In the genomic region with DNA sequence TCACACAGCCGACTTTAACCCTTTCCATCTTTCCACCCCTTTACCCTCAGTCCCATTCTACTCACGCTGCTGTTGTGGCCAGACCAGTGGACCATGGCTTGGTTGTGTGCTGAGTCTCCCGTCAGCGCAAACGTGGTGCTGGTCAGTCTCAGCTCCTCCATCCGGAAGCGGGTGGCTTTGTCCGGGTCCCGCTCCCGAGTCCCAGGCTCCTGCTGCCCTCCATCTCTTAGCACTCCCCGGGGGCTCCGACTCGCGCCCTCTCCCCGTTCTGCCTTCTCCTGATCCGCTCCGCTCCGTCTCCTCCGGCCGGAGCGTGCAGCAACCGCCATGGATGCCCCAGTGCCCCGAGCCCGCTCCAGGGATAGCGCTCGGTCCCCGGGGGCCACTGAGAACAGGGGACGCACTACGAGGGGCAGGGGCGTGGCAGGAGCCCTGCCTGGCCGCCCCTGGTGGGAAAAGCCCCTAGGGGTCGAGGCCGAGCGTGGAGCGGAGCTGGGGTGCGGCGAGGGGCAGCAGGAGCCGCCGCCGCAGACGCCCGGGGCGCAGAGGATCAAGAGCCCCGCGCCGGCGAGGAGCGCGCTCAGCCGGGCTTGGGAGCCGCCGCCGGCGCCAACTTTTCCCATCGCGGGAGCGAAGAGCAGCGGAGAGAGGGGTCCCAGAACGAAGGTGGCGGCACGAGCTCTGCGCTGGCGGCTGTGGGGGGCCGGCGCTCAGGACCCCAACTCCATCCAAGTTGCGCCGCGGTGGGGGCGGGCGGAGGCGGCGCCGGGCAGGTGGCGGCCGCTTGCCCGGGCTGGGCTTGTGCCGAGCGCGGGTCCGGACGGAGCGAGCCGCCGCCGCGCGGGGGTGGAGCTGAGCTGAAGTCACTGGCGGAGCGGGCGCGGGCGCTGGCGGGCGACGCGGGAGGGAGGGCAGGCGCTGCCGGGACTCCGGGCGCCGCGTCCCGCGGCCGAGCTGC, we compare ENCODE assay signal across 10 cellular contexts. TPM values are rescaled to one million over a fixed set of nuclear protein-coding genes. Genes with fewer than 3 reads are reported as not detected.
DNase-seq lines count a peak whose midpoint lies in the region; ATAC-seq and TF ChIP-seq lines count a peak whose summit lies in the region.
"Had no signal": no experiment of that assay in that cellular context is flagged by ENCODE, and none has a peak within 500 bp of the region (broad histone marks: within the 10 kb centered on the region; RNA-seq: fewer than 3 reads in every experiment).

TSS of gene SORCS1 (minus strand) at position 803 of the 958 bp plus-strand sequence.

- peak within 1 kb of the TSS; percentile 51 for H3K23ac ChIP-seq in mesendoderm (ENCODE audit: low read length)

- no peaks in the 10 kb centered on the region for H3K79me2 ChIP-seq in mesendoderm (ENCODE audit: control insufficient read depth, insufficient read depth, low read length)

- no peak within 1 kb of the TSS for H2BK15ac ChIP-seq in mesendoderm (replicated peaks; ENCODE audit: low read depth)

- peak within 1 kb of the TSS; percentile 88 for H3K4me3 Mint-ChIP-seq in endodermal cell

- TF ChIP-seq CTCF in endodermal cell (conservative IDR thresholded peaks at IDR 0.05) (no peak), thoracic aorta (IDR thresholded peaks at IDR 0.05) (no peak)

- H3K36me3 ChIP-seq in endodermal cell (ENCODE audit: control insufficient read depth, insufficient read depth, low read length) (peaks cover 20% of the 10 kb centered on the region), mesendoderm (ENCODE audit: control insufficient read depth, insufficient read depth, low read length) (no peaks in the 10 kb centered on the region), thoracic aorta (no peaks in the 10 kb centered on the region)

- peak within 1 kb of the TSS; percentile 56 for H3K9ac ChIP-seq in endodermal cell (ENCODE audit: extremely low read depth, low read length, poor library complexity, severe bottlenecking)
- peak within 1 kb of the TSS; percentile 34 for H3K9ac ChIP-seq in mesendoderm (ENCODE audit: low read length)

- H3K9me3 ChIP-seq in endodermal cell (ENCODE audit: control insufficient read depth, low read length) (no peaks in the 10 kb centered on the region), thoracic aorta (no peaks in the 10 kb centered on the region)

- H3K9me3 Mint-ChIP-seq in endodermal cell = no peaks in the 10 kb centered on the region

- no peak within 1 kb of the TSS for H4K5ac ChIP-seq in mesendoderm (ENCODE audit: low read length)

- H3K4ac ChIP-seq in mesendoderm (ENCODE audit: low read depth, low read length) = no peak within 1 kb of the TSS

- peaks cover 2% of the 10 kb centered on the region for H3K4me1 ChIP-seq in endodermal cell (ENCODE audit: control insufficient read depth, insufficient read depth, low read length)
- H3K4me1 ChIP-seq in mesendoderm (ENCODE audit: control insufficient read depth, low read depth, low read length) = no peaks in the 10 kb centered on the region
- H3K4me1 ChIP-seq in thoracic aorta (ENCODE audit: control insufficient read depth in 1 of 2, low read depth in 2 of 2) = no peaks in the 10 kb centered on the region

- H3K4me1 Mint-ChIP-seq in endodermal cell = peaks cover 40% of the 10 kb centered on the region

- DNase-seq in NCI-H146 (lab: John Stamatoyannopoulos, UW) (peak; percentile 4), NCI-H146 treated with DMSO at 0.1 percent for 48 hours (lab: John Stamatoyannopoulos, UW; ENCODE audit: unreplicated experiment) (no peak), endodermal cell (peak; percentile 86), mesendoderm (peak; percentile 59), thoracic aorta (ENCODE audit: low spot score) (no peak), GM19240 (ENCODE audit: insufficient read length, low spot score) (no peak), DMS153 (lab: John Stamatoyannopoulos, UW) (no peak), NCI-H2227 treated with DMSO at 0.1 percent for 48 hours (lab: John Stamatoyannopoulos, UW) (no peak)
- DNase-seq: NCI-H524; stimulated activated CD4-positive, alpha-beta T cell treated with anti-CD3 and anti-CD28 coated beads, Interleukin-2, amount 100 ng/mL, for 24 hours had no signal

- no peak within 1 kb of the TSS for H2BK120ac ChIP-seq in mesendoderm (ENCODE audit: low read depth, low read length)

- H3K27ac Mint-ChIP-seq in endodermal cell = peak within 1 kb of the TSS; percentile 53

- peak within 1 kb of the TSS; percentile 21 for H3K18ac ChIP-seq in mesendoderm (ENCODE audit: low read length)

- H3K56ac ChIP-seq in mesendoderm (ENCODE audit: low read length) = peak within 1 kb of the TSS; percentile 77

- peak within 1 kb of the TSS; percentile 53 for H3K4me2 ChIP-seq in mesendoderm (ENCODE audit: low read length)

- no peak within 1 kb of the TSS for H2BK5ac ChIP-seq in mesendoderm (ENCODE audit: low read length)

- no peak for ATAC-seq in thoracic aorta (ENCODE audit: insufficient number of reproducible peaks, low FRiP score, low read depth)

- no peak within 1 kb of the TSS for H2AK5ac ChIP-seq in mesendoderm (ENCODE audit: low read length)

- no peaks in the 10 kb centered on the region for H3K79me1 ChIP-seq in mesendoderm (ENCODE audit: low read length)

- no peaks in the 10 kb centered on the region for H3K36me3 Mint-ChIP-seq in endodermal cell (ENCODE audit: low read depth)

- H3K27me3 ChIP-seq in endodermal cell (ENCODE audit: control insufficient read depth, insufficient read depth, low read length, poor library complexity, severe bottlenecking) (no peaks in the 10 kb centered on the region), mesendoderm (ENCODE audit: insufficient read depth, low read length, poor library complexity) (peaks cover 5% of the 10 kb centered on the region), thoracic aorta (replicated peaks; ENCODE audit: insufficient read depth) (no peaks in the 10 kb centered on the region)

- H3K4me3 ChIP-seq in endodermal cell (ENCODE audit: low read length) (peak within 1 kb of the TSS; percentile 96), mesendoderm (ENCODE audit: low read length) (peak within 1 kb of the TSS; percentile 25), thoracic aorta (peak within 1 kb of the TSS; percentile 35)

- no peak within 1 kb of the TSS for H3K27ac ChIP-seq in endodermal cell (ENCODE audit: low read depth, low read length)
- H3K27ac ChIP-seq in mesendoderm (ENCODE audit: low read depth, low read length) = no peak within 1 kb of the TSS
- no peak within 1 kb of the TSS for H3K27ac ChIP-seq in thoracic aorta

- no peak within 1 kb of the TSS for H4K8ac ChIP-seq in mesendoderm (ENCODE audit: low read depth, low read length)

- 0 to 1% methylated on average over 18 to 105 of the region's 105 CpGs for WGBS in endodermal cell (ENCODE audit: insufficient coverage in 1 of 2, insufficient read length in 1 of 2), 2 experiments
- WGBS in mesendoderm (ENCODE audit: extremely low coverage, insufficient coverage, low lambda C conversion rate) = no CpG with 5 or more reads among the region's 105 CpGs

- peaks cover 36% of the 10 kb centered on the region for H3K27me3 Mint-ChIP-seq in endodermal cell (ENCODE audit: insufficient read depth)

RNA-seq across cellular contexts. Expression of gene SORCS1, which starts in this region (rescaled TPM):
- total RNA-seq in endodermal cell = 10 to 100 TPM; 57.4 to 79.6 TPM
- 7.2 TPM for polyA plus RNA-seq in endodermal cell (2013, experiment 1 of 2)
- 11.8 TPM for polyA plus RNA-seq in endodermal cell (2013, experiment 2 of 2)
- polyA plus RNA-seq in mesendoderm (2013, experiment 1 of 2) = 0.83 TPM
- polyA plus RNA-seq in mesendoderm (2013, experiment 2 of 2) = 0.87 TPM
- 1 to 10 TPM in 1 of 2 donors, under 1 TPM in 1; 0.27 to 1.1 TPM for total RNA-seq in thoracic aorta

Comparison
In these comparisons a context has a peak if more than half of its experiments do, and no peak if none do; other contexts are left out.
1. RNA of gene SORCS1 (total RNA-seq): 57.4 to 79.6 TPM in endodermal cell; 0.27 to 1.1 TPM in thoracic aorta; every median in the first group is over 10 times any median in the second.
2. DNase-seq: peak in NCI-H146 (single experiment), endodermal cell (single experiment) and mesendoderm (single experiment); none in NCI-H146 treated with DMSO at 0.1 percent for 48 hours (single experiment), thoracic aorta (single experiment), GM19240 (single experiment), DMS153 (single experiment) and NCI-H2227 treated with DMSO at 0.1 percent for 48 hours (single experiment).
3. H3K4me3 ChIP-seq: peak in every context shown above with its lines; median percentile 96 in endodermal cell; 35 in thoracic aorta; 25 in mesendoderm.